16 cellular contexts compared by ENCODE assay signal in genomic region chr11:70432065-70432464, GRCh38. TPM values are rescaled to one million over a fixed set of nuclear protein-coding genes. Genes with fewer than 3 reads are reported as not detected.
DNase-seq lines count a peak whose midpoint lies in the region; ATAC-seq, FAIRE-seq and TF ChIP-seq lines count a peak whose summit lies in the region.
"Had no signal": no experiment of that assay in that cellular context is flagged by ENCODE, and none has a peak within 500 bp of the region (broad histone marks: within the 10 kb centered on the region; RNA-seq: fewer than 3 reads in every experiment).

No MANE protein-coding gene starts in this region.

- H2BK5ac ChIP-seq in H1 (ENCODE audit: low read depth, low read length) (no peak overlapping the region), mesenchymal stem cell (ENCODE audit: low read depth, low read length, poor library complexity, severe bottlenecking) (no peak overlapping the region)

- no peak overlapping the region for H2BK20ac ChIP-seq in H1 (ENCODE audit: low read length)

- CTCF ChIA-PET in H1 (lab: Charles Lee; ENCODE audit: partially characterized antibody) = interaction anchor here (0.7 to 0.9 kb wide), 2 partner anchors 11 to 12 kb away, joined by 3 read pairs; no protein-coding TSS in a partner anchor

- H3K4me2 ChIP-seq in BLaER1 (peak overlapping the region; percentile 92), H1 (ENCODE audit: insufficient read depth in 1 of 2, low read depth in 2 of 2, low read length in 2 of 2) (no peak overlapping the region), mesenchymal stem cell (ENCODE audit: low read length, poor library complexity, severe bottlenecking) (no peak overlapping the region)

- H3K4ac ChIP-seq in H1 (replicated peaks; ENCODE audit: insufficient read length, low read depth, low read length) (no peak overlapping the region), mesenchymal stem cell (ENCODE audit: low read depth in 1 of 2, low read length in 2 of 2) (no peak overlapping the region)

- H4K5ac ChIP-seq in H1 (ENCODE audit: insufficient read length, low read depth, low read length) = no peak overlapping the region

- no peak for TF ChIP-seq POLR2A in H1 (IDR thresholded peaks at IDR 0.05; ENCODE audit: control extremely low read depth in 1 of 2, low read depth in 2 of 2, low read length in 2 of 2)

- peak overlapping the region; percentile 27; the same call in 1 of the 2 replicates for H3K27ac ChIP-seq in BLaER1
- no peak overlapping the region for H3K27ac ChIP-seq in H1 (ENCODE audit: low read depth, low read length)
- H3K27ac ChIP-seq in mesenchymal stem cell (ENCODE audit: low read length, poor library complexity, severe bottlenecking) = no peak overlapping the region
- H3K27ac ChIP-seq: HL-60 had no signal

- ATAC-seq in HG03196 (IDR thresholded peaks at IDR 0.05; ENCODE audit: unreplicated experiment) (no peak), HG03108 (IDR thresholded peaks at IDR 0.05; ENCODE audit: unreplicated experiment) (no peak)
- ATAC-seq: CD8-positive, alpha-beta T cell had no signal

- H3K9me3 ChIP-seq in BLaER1 = no peaks in the 10 kb centered on the region
- H3K9me3 ChIP-seq in NT2/D1 (ENCODE audit: insufficient read depth, low read length) = no peaks in the 10 kb centered on the region
- H3K9me3 ChIP-seq in H1 (ENCODE audit: insufficient read depth in 2 of 2, low read depth in 1 of 2, low read length in 1 of 2) = no peaks in the 10 kb centered on the region
- no peaks in the 10 kb centered on the region for H3K9me3 ChIP-seq in mesenchymal stem cell (ENCODE audit: control insufficient read depth, low read length)
- H3K9me3 ChIP-seq: BE2C, HAP-1 had no signal

- H2BK120ac ChIP-seq in H1 (replicated peaks; ENCODE audit: low read depth, low read length) (no peak overlapping the region), mesenchymal stem cell (ENCODE audit: low read depth, low read length) (no peak overlapping the region)

- H3K23ac ChIP-seq in H1 (ENCODE audit: insufficient read length) (no peak overlapping the region), mesenchymal stem cell (ENCODE audit: low read length in 2 of 2) (no peak overlapping the region)

- no peak for TF ChIP-seq RAD21 in H1 (IDR thresholded peaks at IDR 0.05 in 1 of 2, conservative IDR thresholded peaks at IDR 0.05 in 1 of 2; ENCODE audit: low read depth in 2 of 2, low read length in 2 of 2)

- H2AFZ ChIP-seq in H1 (ENCODE audit: low read length) = no peak overlapping the region
- H2AFZ ChIP-seq in mesenchymal stem cell (ENCODE audit: low read depth, low read length) = no peak overlapping the region

- H3K14ac ChIP-seq in H1 (ENCODE audit: insufficient read length) = no peak overlapping the region
- no peak overlapping the region for H3K14ac ChIP-seq in mesenchymal stem cell (ENCODE audit: low read length in 2 of 2)

- peaks cover 9% of the 10 kb centered on the region; the same call in 1 of the 2 replicates for H4K20me1 ChIP-seq in BLaER1
- H4K20me1 ChIP-seq in H1 (replicated peaks in 1 of 2; ENCODE audit: control insufficient read depth in 1 of 2, insufficient read depth in 2 of 2, low read length in 2 of 2) = peaks cover 12 to 32% of the 10 kb centered on the region in 2 experiments

- no peaks in the 10 kb centered on the region for H3K79me1 ChIP-seq in H1 (ENCODE audit: low read depth, low read length)
- peaks cover 49% of the 10 kb centered on the region for H3K79me1 ChIP-seq in mesenchymal stem cell (replicated peaks; ENCODE audit: low read length, poor library complexity, severe bottlenecking)

- H4K8ac ChIP-seq in H1 (ENCODE audit: extremely low read depth, insufficient read depth, low read length) = peak overlapping the region; percentile 68
- H4K8ac ChIP-seq in mesenchymal stem cell (ENCODE audit: low read length) = no peak overlapping the region

- H3K36me3 ChIP-seq in BLaER1 (no peaks in the 10 kb centered on the region), NT2/D1 (ENCODE audit: insufficient read depth, insufficient read length, low read length) (peaks cover 98% of the 10 kb centered on the region), H1 (ENCODE audit: control insufficient read depth in 2 of 4, insufficient read depth in 4 of 4, low read length in 3 of 4) (peaks cover 27 to 91% (median 83%) of the 10 kb centered on the region in 4 experiments), mesenchymal stem cell (ENCODE audit: control insufficient read depth in 1 of 2, insufficient read depth in 2 of 2, low read depth in 1 of 2, low read length in 2 of 2) (peaks cover 89 to 97% of the 10 kb centered on the region in 2 experiments)

- DNase-seq in NT2/D1 (ENCODE audit: low read depth, low spot score) (no peak), H1 (ENCODE audit: low read depth in 1 of 2, low spot score in 2 of 2) (no peak), mesenchymal stem cell (no peak), NCI-H1105 treated with DMSO at 0.1 percent for 48 hours (lab: John Stamatoyannopoulos, UW) (no peak), NOMO-1 (lab: John Stamatoyannopoulos, UW; ENCODE audit: unreplicated experiment in 2 of 2) (no peak)
- DNase-seq: 8988T; BE2C; CD8-positive, alpha-beta T cell; MM.1S; NCI-H187 treated with DMSO at 0.1 percent for 48 hours; NCI-H748 treated with DMSO at 0.1 percent for 48 hours had no signal

- no peak overlapping the region for H2BK15ac ChIP-seq in H1 (ENCODE audit: low read length)
- no peak overlapping the region for H2BK15ac ChIP-seq in mesenchymal stem cell (ENCODE audit: low read depth, poor library complexity, severe bottlenecking)

- H3K23me2 ChIP-seq in H1 (ENCODE audit: low read depth, low read length) = no peaks in the 10 kb centered on the region

- TF ChIP-seq CTCF in H1 (IDR thresholded peaks at IDR 0.05; ENCODE audit: control extremely low read depth in 1 of 3, insufficient read depth in 1 of 3, low read depth in 1 of 3, low read length in 3 of 3) = no peak

- H3K56ac ChIP-seq in H1 (replicated peaks; ENCODE audit: insufficient read length, low read depth, low read length) = no peak overlapping the region

- H3K4me3 ChIP-seq in BLaER1 = no peak overlapping the region
- H3K4me3 ChIP-seq in NT2/D1 (ENCODE audit: insufficient read length, low read depth) = no peak overlapping the region
- H3K4me3 ChIP-seq in H1 (ENCODE audit: extremely low read depth in 1 of 4, insufficient read depth in 2 of 4, low read depth in 3 of 4, low read length in 4 of 4) = no peak overlapping the region
- no peak overlapping the region for H3K4me3 ChIP-seq in mesenchymal stem cell (ENCODE audit: insufficient read depth in 1 of 2, low read depth in 1 of 2, low read length in 2 of 2)
- H3K4me3 ChIP-seq: HAP-1 had no signal

- POLR2A ChIA-PET in H1 (lab: Charles Lee; ENCODE audit: partially characterized antibody) = interaction anchor here (0.9 to 1.3 kb wide), 2 partner anchors 8 to 16 kb away, joined by 3 read pairs; no protein-coding TSS in a partner anchor

- no peak for TF ChIP-seq EP300 in H1 (IDR thresholded peaks at IDR 0.05; ENCODE audit: borderline replicate concordance in 1 of 2, low read depth in 2 of 2, low read length in 2 of 2)

- H3K4me1 ChIP-seq in BLaER1 (peaks cover 81% of the 10 kb centered on the region), NT2/D1 (ENCODE audit: insufficient read depth, insufficient read length) (peaks cover 28% of the 10 kb centered on the region), H1 (replicated peaks in 1 of 4; ENCODE audit: control insufficient read depth in 3 of 4, insufficient read depth in 4 of 4, low read length in 3 of 4) (peaks cover 0 to 3% (median 0%) of the 10 kb centered on the region in 4 experiments; a peak in 1 of 7 replicates), mesenchymal stem cell (ENCODE audit: control insufficient read depth, insufficient read depth, low read depth, low read length) (peaks cover 31% of the 10 kb centered on the region)
- H3K4me1 ChIP-seq: BE2C, HAP-1 had no signal

- H2AK5ac ChIP-seq in H1 (ENCODE audit: low read depth, low read length) = no peak overlapping the region
- no peak overlapping the region for H2AK5ac ChIP-seq in mesenchymal stem cell (ENCODE audit: low read length, severe bottlenecking)

- H4K91ac ChIP-seq in H1 (replicated peaks; ENCODE audit: insufficient read length, low read length) = no peak overlapping the region
- H4K91ac ChIP-seq in mesenchymal stem cell (ENCODE audit: low read length) = peak overlapping the region; percentile 14

- no peaks in the 10 kb centered on the region for H3K79me2 ChIP-seq in H1 (ENCODE audit: control insufficient read depth in 1 of 2, insufficient read depth in 2 of 2, low read length in 2 of 2)

- FAIRE-seq in H1 (lab: Jason Lieb, UNC) = no peak

- H3K9ac ChIP-seq in BLaER1 = no peak overlapping the region
- H3K9ac ChIP-seq in NT2/D1 (ENCODE audit: insufficient read length, low read depth) = peak overlapping the region; percentile 32
- no peak overlapping the region for H3K9ac ChIP-seq in H1 (replicated peaks in 1 of 4; ENCODE audit: extremely low read depth in 1 of 4, low read depth in 3 of 4, low read length in 3 of 4)
- no peak overlapping the region for H3K9ac ChIP-seq in mesenchymal stem cell (ENCODE audit: low read length)

- H2BK12ac ChIP-seq in H1 (ENCODE audit: low read depth, low read length) (no peak overlapping the region), mesenchymal stem cell (ENCODE audit: low read length in 2 of 2) (peak overlapping the region in 1 of 2 experiments; percentile 6)

- H3K27me3 ChIP-seq in BLaER1 (peaks cover 19% of the 10 kb centered on the region; the same call in 1 of the 2 replicates), NT2/D1 (ENCODE audit: insufficient read depth, insufficient read length) (no peaks in the 10 kb centered on the region), H1 (replicated peaks in 1 of 4; ENCODE audit: control insufficient read depth in 3 of 4, extremely low read depth in 1 of 4, insufficient read depth in 3 of 4, low read length in 3 of 4) (no peaks in the 10 kb centered on the region), mesenchymal stem cell (ENCODE audit: control insufficient read depth in 1 of 2, insufficient read depth in 1 of 2, low read length in 2 of 2) (no peaks in the 10 kb centered on the region)
- H3K27me3 ChIP-seq: BE2C had no signal

- WGBS in H1 (ENCODE audit: extremely low coverage in 1 of 2, insufficient coverage in 1 of 2, insufficient read length in 1 of 2, insufficient replicate concordance in 2 of 2, low coverage in 1 of 2, low lambda C conversion rate in 2 of 2, missing lambda C conversion rate in 1 of 2), 2 experiments = 85% methylated on average over 16 of the region's 16 CpGs; no CpG with 5 or more reads in 1 of the 2 experiments
- 93% methylated on average over 11 of the region's 16 CpGs for WGBS in mesenchymal stem cell

- no peak overlapping the region for H3K18ac ChIP-seq in H1 (ENCODE audit: extremely low read depth, low read length)
- H3K18ac ChIP-seq in mesenchymal stem cell (ENCODE audit: low read depth in 1 of 2, low read length in 2 of 2) = no peak overlapping the region

RNA-seq across cellular contexts. Expression of gene CTTN, which starts 33.7 kb away (rescaled TPM):
- total RNA-seq in H1 (2021; fragmentation: NEBNext Ultra II Directional; extraction: Animal tissue kit (Norgen Biotek cat#: 25700)) = 207 and 216 TPM in 2 replicates
- 84.6 and 125 TPM in 2 replicates for polyA plus RNA-seq in H1 (2011; rRNA removed)
- 128 TPM for polyA plus RNA-seq in H1 (2011; cell fraction: cytosol; rRNA removed)
- 425 TPM for polyA plus RNA-seq in H1 (2011; cell fraction: nucleus; rRNA removed)
- polyA plus RNA-seq in H1 (2012, experiment 1 of 2) = 187 to 200 TPM (median 193 TPM) in 4 replicates
- 30.1 TPM for polyA plus RNA-seq in H1 (2012, experiment 2 of 2)
- polyA plus RNA-seq in H1 (2013, experiment 1 of 2) = 117 TPM
- polyA plus RNA-seq in H1 (2013, experiment 2 of 2) = 107 TPM
- polyA minus RNA-seq in H1 (2011; rRNA and poly(A)+ RNA removed) = 145 and 156 TPM in 2 replicates
- 92.5 TPM for polyA minus RNA-seq in H1 (2011; cell fraction: cytosol; rRNA and poly(A)+ RNA removed)
- 161 TPM for polyA minus RNA-seq in H1 (2011; cell fraction: nucleus; rRNA and poly(A)+ RNA removed)
- 258 TPM for polyA plus RNA-seq in mesenchymal stem cell (2013, experiment 1 of 2)
- 243 TPM for polyA plus RNA-seq in mesenchymal stem cell (2013, experiment 2 of 2)
